Comparison of ENCODE assay signal across 8 cellular contexts in genomic region chr9:124551472-124552339, GRCh38. TPM values are rescaled to one million over a fixed set of nuclear protein-coding genes. Genes with fewer than 3 reads are reported as not detected.
DNase-seq lines count a peak whose midpoint lies in the region; ATAC-seq and TF ChIP-seq lines count a peak whose summit lies in the region.

No MANE protein-coding gene starts in this region.

- TF ChIP-seq RAD21 in neural cell (conservative IDR thresholded peaks at IDR 0.05), result peak; percentile 90

- ATAC-seq in HG03460 (IDR thresholded peaks at IDR 0.05; ENCODE audit: unreplicated experiment), result no peak

- peak; percentile 0 for DNase-seq in activated T-cell treated with anti-CD3 and anti-CD28 coated beads for 1 hour (ENCODE audit: low read depth)
- DNase-seq in activated T-cell treated with anti-CD3 and anti-CD28 coated beads for 4 hours, result no peak
- DNase-seq in MG63, result peak; percentile 62
- DNase-seq in WERI-Rb-1, result peak; percentile 79
- peak; percentile 32 for DNase-seq in fibroblast of gingiva (ENCODE audit: low read depth)
- no peak for DNase-seq in NOMO-1 treated with dmso at 0.1 percent for 144 hours (lab: John Stamatoyannopoulos, UW; ENCODE audit: unreplicated experiment)

- no peaks in the 10 kb centered on the region for H3K9me2 ChIP-seq in neural cell (ENCODE audit: insufficient read depth, low read length)

- H3K4me2 ChIP-seq in neural cell (ENCODE audit: low read length), result no peak overlapping the region

- H3K79me2 ChIP-seq in neural cell (replicated peaks; ENCODE audit: insufficient read depth, low read length), result no peaks in the 10 kb centered on the region

- H3K27ac ChIP-seq in WERI-Rb-1 (no peak overlapping the region), neural cell (ENCODE audit: low read length) (no peak overlapping the region)

- no peak overlapping the region for H2AFZ ChIP-seq in neural cell (ENCODE audit: low read depth, low read length)

- H3K9me3 ChIP-seq in MG63 (no peaks in the 10 kb centered on the region), WERI-Rb-1 (ENCODE audit: severe bottlenecking) (no peaks in the 10 kb centered on the region), neural cell (ENCODE audit: low read length) (no peaks in the 10 kb centered on the region)

- no peaks in the 10 kb centered on the region for H3K27me3 ChIP-seq in MG63
- H3K27me3 ChIP-seq in WERI-Rb-1 (ENCODE audit: insufficient read depth, low read depth, severe bottlenecking), result no peaks in the 10 kb centered on the region
- no peaks in the 10 kb centered on the region for H3K27me3 ChIP-seq in neural cell (ENCODE audit: insufficient read depth, low read depth, low read length)

- H3K36me3 ChIP-seq in MG63, result no peaks in the 10 kb centered on the region
- peaks cover 31% of the 10 kb centered on the region for H3K36me3 ChIP-seq in WERI-Rb-1
- H3K36me3 ChIP-seq in neural cell (ENCODE audit: insufficient read depth, low read length), result no peaks in the 10 kb centered on the region

- H3K4me3 ChIP-seq in MG63, result no peak overlapping the region
- H3K4me3 ChIP-seq in WERI-Rb-1 (ENCODE audit: low read depth, low read length), result no peak overlapping the region
- no peak overlapping the region for H3K4me3 ChIP-seq in neural cell (ENCODE audit: low read length)

- no peaks in the 10 kb centered on the region for H4K20me1 ChIP-seq in neural cell (ENCODE audit: insufficient read depth)

- no peak for TF ChIP-seq EP300 in neural cell (conservative IDR thresholded peaks at IDR 0.05; ENCODE audit: poor library complexity, severe bottlenecking)

- no peaks in the 10 kb centered on the region for H3F3A ChIP-seq in neural cell (ENCODE audit: insufficient read depth, low read length, poor library complexity, severe bottlenecking)

- no peak overlapping the region for H3K9ac ChIP-seq in neural cell (ENCODE audit: low read length)

- TF ChIP-seq CTCF in WERI-Rb-1 (IDR thresholded peaks at IDR 0.05; ENCODE audit: low read depth, low read length), result peak; percentile 84
- peak; percentile 92 for TF ChIP-seq CTCF in neural cell (IDR thresholded peaks at IDR 0.05; ENCODE audit: poor library complexity, severe bottlenecking)

TF ChIP-seq in neural cell, 6 proteins besides CTCF, POLR2A, EP300 and RAD21:
- TF ChIP-seq MXI1 (conservative IDR thresholded peaks at IDR 0.05; ENCODE audit: poor library complexity, severe bottlenecking), result peak; percentile 32
- peak; percentile 97 for TF ChIP-seq SMC3 (conservative IDR thresholded peaks at IDR 0.05; ENCODE audit: poor library complexity)
- TF ChIP-seq TAF1 (IDR thresholded peaks at IDR 0.05; ENCODE audit: low read depth), result no peak

RNA-seq across cellular contexts. Expression of gene NR5A1, which starts 44.5 kb away (rescaled TPM):
- not detected in 2 replicates for total RNA-seq in MG63 (2014; rRNA removed; shearing (Covaris generic); ENCODE audit: low replicate concordance)
- polyA plus RNA-seq in neural cell, result 0.09 and 2.4 TPM in 2 replicates
- polyA minus RNA-seq in neural cell, result not detected in 2 replicates

Comparison
In these comparisons a context has a peak if more than half of its experiments do, and no peak if none do; other contexts are left out.
1. DNase-seq: peak in activated T-cell treated with anti-CD3 and anti-CD28 coated beads for 1 hour (single experiment), MG63 (single experiment), WERI-Rb-1 (single experiment) and fibroblast of gingiva (single experiment); none in activated T-cell treated with anti-CD3 and anti-CD28 coated beads for 4 hours (single experiment) and NOMO-1 treated with dmso at 0.1 percent for 144 hours (single experiment).